Comparison of ENCODE assay signal across 29 cellular contexts in the genomic region with DNA sequence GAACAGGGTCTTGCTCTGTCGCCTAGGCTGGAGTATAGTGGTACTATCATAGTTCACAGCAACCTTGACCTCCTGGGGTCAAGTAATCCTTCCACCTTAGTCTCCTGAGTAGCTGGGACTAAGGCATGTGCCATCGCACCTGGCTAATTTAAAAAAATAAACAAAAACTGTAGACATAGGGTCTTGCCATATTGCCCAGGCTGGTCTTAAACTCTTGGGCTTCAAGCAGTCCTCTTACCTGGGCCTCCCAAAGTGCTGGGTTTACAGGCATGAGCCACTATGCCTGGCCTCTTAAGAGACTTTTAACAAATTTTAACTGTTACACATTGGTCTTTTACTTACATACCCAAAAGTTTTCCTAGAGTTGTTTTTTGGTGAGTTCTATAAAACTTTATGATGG.
"Had no signal": no experiment of that assay in that cellular context is flagged by ENCODE, and none has a peak within 500 bp of the region (broad histone marks: within the 10 kb centered on the region; RNA-seq: fewer than 3 reads in every experiment).

No MANE protein-coding gene starts in this region.

- H3K27me3 Mint-ChIP-seq: naive B cell; natural killer cell treated with Interleukin-12 subunit alpha and Interleukin-12 subunit beta and Interleukin-15 and Interleukin-18, amount 100 ng/mL, for 72 hours; type B pancreatic cell had no signal

- H3K4me1 Mint-ChIP-seq: neural crest cell had no signal

- ATAC-seq: esophagus mucosa; gastrocnemius medialis; left lobe of liver; mucosa of descending colon; natural killer cell treated with Interleukin-12 subunit alpha and Interleukin-12 subunit beta and Interleukin-15 and Interleukin-18, amount 100 ng/mL, for 72 hours; stimulated activated effector memory CD8-positive, alpha-beta T cell treated with anti-CD3 and anti-CD28 coated beads, Interleukin-12 subunit alpha, Interleukin-12 subunit beta, amount 100 ng/mL, for 72 hours had no signal

- H3K36me3 ChIP-seq: gastrocnemius medialis, neutrophil, pancreas, prostate gland, right atrium auricular region, sigmoid colon, stomach, thyroid gland had no signal

- H3K4me3 ChIP-seq: dorsolateral prefrontal cortex, gastrocnemius medialis, lung, mucosa of descending colon, pancreas, prostate gland, right atrium auricular region, sigmoid colon, stomach, thyroid gland had no signal

- H3K27me3 ChIP-seq: dorsolateral prefrontal cortex, gastrocnemius medialis, neutrophil, pancreas, right atrium auricular region, sigmoid colon, stomach, thyroid gland had no signal

- FAIRE-seq: keratinocyte had no signal

- H3K9me3 Mint-ChIP-seq: naive B cell; natural killer cell treated with Interleukin-12 subunit alpha and Interleukin-12 subunit beta and Interleukin-15 and Interleukin-18, amount 100 ng/mL, for 72 hours; neural crest cell; stimulated activated effector memory CD8-positive, alpha-beta T cell treated with anti-CD3 and anti-CD28 coated beads, Interleukin-12 subunit alpha, Interleukin-12 subunit beta, amount 100 ng/mL, for 72 hours had no signal

- DNase-seq: dorsolateral prefrontal cortex; effector CD4-positive, alpha-beta T cell; endodermal cell; foreskin fibroblast; gastrocnemius medialis; head of caudate nucleus; mesenchymal stem cell; mucosa of descending colon; naive B cell; pancreas; sigmoid colon; stimulated activated CD4-positive, alpha-beta T cell treated with anti-CD3 and anti-CD28 coated beads, Interleukin-2, amount 100 ng/mL, for 24 hours; stimulated activated CD4-positive, alpha-beta T cell treated with anti-CD3 and anti-CD28 coated beads, Interleukin-4, amount 100 ng/mL, for 24 hours; stimulated activated naive CD4-positive, alpha-beta T cell treated with Interleukin-2 at 50 U/mL for 16 hours; stomach; thyroid gland had no signal

- H3K4me3 Mint-ChIP-seq: endodermal cell; mesothelial cell of epicardium; natural killer cell treated with Interleukin-12 subunit alpha and Interleukin-12 subunit beta and Interleukin-15 and Interleukin-18, amount 100 ng/mL, for 72 hours; neural crest cell; stimulated activated effector memory CD8-positive, alpha-beta T cell treated with anti-CD3 and anti-CD28 coated beads, Interleukin-12 subunit alpha, Interleukin-12 subunit beta, amount 100 ng/mL, for 72 hours; type B pancreatic cell had no signal

- H3K4me1 ChIP-seq: prostate gland, right atrium auricular region had no signal

- H3K36me3 Mint-ChIP-seq: natural killer cell treated with Interleukin-12 subunit alpha and Interleukin-12 subunit beta and Interleukin-15 and Interleukin-18, amount 100 ng/mL, for 72 hours; stimulated activated effector memory CD8-positive, alpha-beta T cell treated with anti-CD3 and anti-CD28 coated beads, Interleukin-12 subunit alpha, Interleukin-12 subunit beta, amount 100 ng/mL, for 72 hours; type B pancreatic cell had no signal

- H3K27ac ChIP-seq: dorsolateral prefrontal cortex, epithelial cell of prostate, gastrocnemius medialis, neutrophil, pancreas, prostate gland, right atrium auricular region, sigmoid colon, stomach, thyroid gland had no signal

- H3K9me3 ChIP-seq: gastrocnemius medialis, mucosa of descending colon, neutrophil, pancreas, prostate gland, right atrium auricular region, sigmoid colon, stomach, thyroid gland had no signal

- H3K27ac Mint-ChIP-seq: mesothelial cell of epicardium; natural killer cell treated with Interleukin-12 subunit alpha and Interleukin-12 subunit beta and Interleukin-15 and Interleukin-18, amount 100 ng/mL, for 72 hours; stimulated activated effector memory CD8-positive, alpha-beta T cell treated with anti-CD3 and anti-CD28 coated beads, Interleukin-12 subunit alpha, Interleukin-12 subunit beta, amount 100 ng/mL, for 72 hours; type B pancreatic cell had no signal
